ENCODE assay signal across 16 cellular contexts in the genomic region with DNA sequence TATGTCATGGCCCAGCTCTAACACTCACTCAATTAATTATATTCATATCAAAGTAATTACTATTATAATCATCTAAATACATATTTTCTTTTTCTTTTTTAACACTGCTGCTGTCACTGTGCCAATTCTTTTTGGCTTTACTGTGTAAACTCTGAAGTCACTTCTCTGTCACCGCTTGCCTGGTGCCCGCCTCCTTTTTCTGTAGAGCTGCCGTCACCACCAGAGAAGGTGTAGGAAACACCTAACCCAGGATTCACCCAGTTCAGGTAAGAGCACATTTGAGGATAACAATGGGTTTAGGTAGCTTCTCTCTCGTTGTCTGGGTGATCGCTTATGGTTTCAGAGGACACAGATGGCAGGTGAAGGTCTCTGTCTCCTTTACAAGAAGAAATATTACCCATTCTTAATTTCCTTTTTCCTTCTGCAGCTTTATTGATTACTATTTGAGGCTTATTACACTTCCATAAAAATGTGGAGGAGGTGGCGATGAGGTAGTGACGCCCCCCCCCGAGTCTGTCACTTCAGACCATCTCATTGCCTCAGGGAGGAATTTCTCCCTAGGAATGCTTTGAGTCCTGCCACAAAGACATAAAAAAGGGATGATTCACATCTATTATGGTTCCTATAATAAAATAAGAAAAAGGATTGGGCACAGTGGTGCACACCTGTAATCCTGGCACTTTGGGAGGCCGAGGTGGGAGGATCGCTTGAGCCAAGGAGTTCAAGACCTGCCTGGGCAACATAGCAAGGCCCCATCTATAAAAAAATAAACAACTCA.
DNase-seq lines count a peak whose midpoint lies in the region; ATAC-seq and TF ChIP-seq lines count a peak whose summit lies in the region.
"Had no signal": no experiment of that assay in that cellular context is flagged by ENCODE, and none has a peak within 500 bp of the region (broad histone marks: within the 10 kb centered on the region; RNA-seq: fewer than 3 reads in every experiment).

No MANE protein-coding gene starts in this region.

- intact Hi-C loops in left ventricle myocardium inferior (cut with micrococcal nuclease), result no loop called here
- intact Hi-C loops in heart right ventricle (cut with DNase I), result no loop called here
- intact Hi-C loops in PC-3 (cut with micrococcal nuclease), result no loop called here

- in situ Hi-C loops in KBM-7 (cut with MboI; ENCODE audit: low pct_unique_long_range_greater_than_20kb, low sequenced_read_pairs), result no loop called here

- peaks cover 12% of the 10 kb centered on the region for H3K27me3 Mint-ChIP-seq in nephron progenitor cell (ENCODE audit: low read depth, poor library complexity)
- H3K27me3 Mint-ChIP-seq: CD4-positive, alpha-beta T cell had no signal

- H3K4me1 ChIP-seq in left ventricle myocardium inferior (peaks cover 15% of the 10 kb centered on the region), heart right ventricle (peaks cover 0 to 19% (median 5%) of the 10 kb centered on the region in 9 donors), PC-3 (ENCODE audit: insufficient read depth, low read length) (peaks cover 19% of the 10 kb centered on the region), foreskin keratinocyte (no peaks in the 10 kb centered on the region), subcutaneous abdominal adipose tissue (ENCODE audit: control insufficient read depth in 5 of 5, insufficient read depth in 5 of 5, low read length in 5 of 5) (peaks cover 2 to 38% (median 18%) of the 10 kb centered on the region in 5 donors)

- H3K4me1 Mint-ChIP-seq in nephron progenitor cell, result no peaks in the 10 kb centered on the region

- CTCF ChIA-PET in PC-3 (lab: Charles Lee), result interaction anchor here (0.6 kb wide), 1 partner anchor 73 kb away, joined by 4 read pairs; no protein-coding TSS in a partner anchor

- H3K9me3 ChIP-seq in left ventricle myocardium inferior (replicated peaks) (no peaks in the 10 kb centered on the region), heart right ventricle (no peaks in the 10 kb centered on the region), PC-3 (ENCODE audit: low read length) (no peaks in the 10 kb centered on the region), subcutaneous abdominal adipose tissue (ENCODE audit: control insufficient read depth in 5 of 5, low read length in 5 of 5) (no peaks in the 10 kb centered on the region)

- POLR2A ChIA-PET in PC-3 (lab: Charles Lee; ENCODE audit: unreplicated experiment), result no interaction called here

- H3K79me2 ChIP-seq in PC-3 (ENCODE audit: low read length), result no peaks in the 10 kb centered on the region

- no peak overlapping the region for H2AFZ ChIP-seq in PC-3 (ENCODE audit: low read length)

- no TSS peak for BruUV-seq in PC-3 (replicated peaks; lab: Mats Ljungman, UMichigan)

- no peak overlapping the region for H3K4me2 ChIP-seq in PC-3 (ENCODE audit: low read length)

- H3K4me3 Mint-ChIP-seq in nephron progenitor cell, result no peak overlapping the region
- H3K4me3 Mint-ChIP-seq: CD4-positive, alpha-beta T cell had no signal

- no peak overlapping the region for H3K27ac Mint-ChIP-seq in nephron progenitor cell
- H3K27ac Mint-ChIP-seq: CD4-positive, alpha-beta T cell had no signal

- H3K36me3 Mint-ChIP-seq in nephron progenitor cell (ENCODE audit: low read depth), result no peaks in the 10 kb centered on the region

- no peaks in the 10 kb centered on the region for H3K27me3 ChIP-seq in left ventricle myocardium inferior (ENCODE audit: low read depth)
- H3K27me3 ChIP-seq in heart right ventricle, result no peaks in the 10 kb centered on the region
- H3K27me3 ChIP-seq in PC-3 (ENCODE audit: low read length), result no peaks in the 10 kb centered on the region
- H3K27me3 ChIP-seq in foreskin keratinocyte, result peaks cover 3% of the 10 kb centered on the region
- H3K27me3 ChIP-seq in subcutaneous abdominal adipose tissue (ENCODE audit: control insufficient read depth in 5 of 5, insufficient read depth in 4 of 5, low read length in 5 of 5), result no peaks in the 10 kb centered on the region

- H3K9ac ChIP-seq in PC-3 (ENCODE audit: low read length), result no peak overlapping the region
- no peak overlapping the region for H3K9ac ChIP-seq in subcutaneous abdominal adipose tissue (ENCODE audit: low read length in 5 of 5)

- no peak for ATAC-seq in heart right ventricle
- ATAC-seq in PC-3, result peak; percentile 50
- peak; percentile 34 for ATAC-seq in foreskin keratinocyte

- H4K20me1 ChIP-seq in PC-3 (ENCODE audit: low read length), result no peaks in the 10 kb centered on the region

- H3K4me3 ChIP-seq in left ventricle myocardium inferior, result no peak overlapping the region
- no peak overlapping the region for H3K4me3 ChIP-seq in heart right ventricle
- H3K4me3 ChIP-seq in PC-3 (ENCODE audit: low read length), result no peak overlapping the region
- H3K4me3 ChIP-seq in subcutaneous abdominal adipose tissue (ENCODE audit: low read depth in 1 of 5, low read length in 5 of 5), result no peak overlapping the region

- DNase-seq in left ventricle myocardium inferior (no peak), heart right ventricle (no peak), PC-3 (peak; percentile 58), foreskin keratinocyte (peak in 1 of 2 donors; percentile 26), nephron progenitor cell (no peak), NCI-H82 (lab: John Stamatoyannopoulos, UW) (no peak), KBM-7 (no peak)
- DNase-seq: AML-193; Calu3; CD4-positive, alpha-beta T cell; DMS79; Karpas-422; NCI-H1417; NCI-H1930; NCI-H510A had no signal

- no peaks in the 10 kb centered on the region for H3K36me3 ChIP-seq in left ventricle myocardium inferior
- H3K36me3 ChIP-seq in heart right ventricle, result no peaks in the 10 kb centered on the region
- no peaks in the 10 kb centered on the region for H3K36me3 ChIP-seq in PC-3 (ENCODE audit: low read depth, low read length)
- no peaks in the 10 kb centered on the region for H3K36me3 ChIP-seq in subcutaneous abdominal adipose tissue (ENCODE audit: control insufficient read depth in 5 of 5, insufficient read depth in 5 of 5, low read length in 5 of 5)

- no peaks in the 10 kb centered on the region for H3F3A ChIP-seq in PC-3 (ENCODE audit: low read length, unreplicated experiment)

- 83 to 87% methylated on average over 10 of the region's 10 CpGs for WGBS in heart right ventricle, 2 donors

- TF ChIP-seq CTCF in left ventricle myocardium inferior (IDR thresholded peaks at IDR 0.05; ENCODE audit: borderline replicate concordance) (no peak), heart right ventricle (IDR thresholded peaks at IDR 0.05) (no peak), PC-3 (conservative IDR thresholded peaks at IDR 0.05; ENCODE audit: low read depth, low read length) (no peak), foreskin keratinocyte (conservative IDR thresholded peaks at IDR 0.05) (no peak), nephron progenitor cell (IDR thresholded peaks at IDR 0.05) (no peak)

- H3K9me2 ChIP-seq in PC-3 (replicated peaks; ENCODE audit: low read length), result no peaks in the 10 kb centered on the region

- peak overlapping the region; percentile 68 for H3K27ac ChIP-seq in left ventricle myocardium inferior (replicated peaks)
- peak overlapping the region in 2 of 10 donors; percentile 4 to 13 for H3K27ac ChIP-seq in heart right ventricle
- H3K27ac ChIP-seq in PC-3 (ENCODE audit: low read length), result no peak overlapping the region
- H3K27ac ChIP-seq in foreskin keratinocyte, result no peak overlapping the region
- peak overlapping the region; percentile 86 for H3K27ac ChIP-seq in subcutaneous abdominal adipose tissue (ENCODE audit: low read depth, low read length)

- H3K9me3 Mint-ChIP-seq in nephron progenitor cell, result peaks cover 4% of the 10 kb centered on the region
- H3K9me3 Mint-ChIP-seq: CD4-positive, alpha-beta T cell had no signal

Comparison
In these comparisons a context has a peak if more than half of its experiments do, and no peak if none do; other contexts are left out.
1. H3K27ac ChIP-seq: peak in left ventricle myocardium inferior (single experiment) and subcutaneous abdominal adipose tissue (single experiment); none in PC-3 (single experiment) and foreskin keratinocyte (single experiment).
2. ATAC-seq: peak in PC-3 (single experiment) and foreskin keratinocyte (single experiment); none in heart right ventricle (0 of 8).